8 cellular contexts compared by ENCODE assay signal in the genomic region with DNA sequence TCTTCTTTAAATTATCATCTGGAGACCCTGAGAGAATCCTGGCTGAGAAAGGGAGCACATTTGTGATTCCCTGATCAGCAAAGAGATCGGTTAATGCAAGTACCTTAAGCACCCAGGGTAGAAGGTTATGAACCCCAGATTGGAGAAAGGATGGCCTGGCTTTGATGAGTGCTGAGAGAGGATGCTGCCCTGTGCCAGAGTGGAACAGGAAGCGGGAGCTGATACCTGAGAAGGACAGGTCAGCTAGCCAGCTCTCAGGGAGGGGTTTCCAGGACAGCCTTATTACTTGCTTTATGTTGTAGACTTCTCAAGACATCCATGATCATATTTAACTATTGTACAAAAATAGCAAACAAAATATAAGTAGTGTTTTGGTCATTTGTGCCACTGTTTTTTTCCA.
"Had no signal": no experiment of that assay in that cellular context is flagged by ENCODE, and none has a peak within 500 bp of the region (broad histone marks: within the 10 kb centered on the region; RNA-seq: fewer than 3 reads in every experiment).

No MANE protein-coding gene starts in this region.

- H3K9ac ChIP-seq: GM23248 had no signal

- DNase-seq: GM23248, GOT3, H7, HFFc6 had no signal

- ATAC-seq: HCT116, HepG2 had no signal

- H3K36me3 ChIP-seq: HAP-1 had no signal

- H3K4me3 ChIP-seq: GM23248, HAP-1 had no signal

- H3K27ac ChIP-seq: GM23248, HL-60 had no signal

- H3K9me3 ChIP-seq: HAP-1 had no signal

- H2AFZ ChIP-seq: GM23248 had no signal

- FAIRE-seq: HepG2 had no signal
